16 cellular contexts compared by ENCODE assay signal in the genomic region with DNA sequence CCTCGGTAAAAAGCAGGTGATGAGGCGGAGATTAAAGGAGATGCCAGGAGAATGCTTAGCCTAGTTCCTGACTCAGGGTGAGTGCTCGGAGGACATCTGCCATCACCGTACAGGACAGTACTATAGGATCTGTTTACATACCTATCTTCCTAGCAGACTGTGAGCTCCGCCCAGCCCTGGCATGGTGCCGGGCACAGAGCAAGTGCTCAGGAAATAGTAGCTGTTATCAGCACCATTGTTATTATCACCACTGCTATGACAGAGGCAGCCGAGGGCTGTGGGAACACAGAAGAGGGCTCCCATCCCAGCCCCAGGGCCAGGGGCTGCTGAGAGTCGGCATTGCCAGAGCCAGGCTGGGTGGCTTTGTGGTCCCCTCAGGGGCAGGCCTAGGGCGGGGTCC. TPM values are rescaled to one million over a fixed set of nuclear protein-coding genes. Genes with fewer than 3 reads are reported as not detected.
DNase-seq lines count a peak whose midpoint lies in the region; ATAC-seq lines count a peak whose summit lies in the region.
"Had no signal": no experiment of that assay in that cellular context is flagged by ENCODE, and none has a peak within 500 bp of the region (broad histone marks: within the 10 kb centered on the region; RNA-seq: fewer than 3 reads in every experiment).

No MANE protein-coding gene starts in this region.

- no peak for ATAC-seq in GM19455 (IDR thresholded peaks at IDR 0.05; ENCODE audit: unreplicated experiment)
- ATAC-seq: PC-3 had no signal

- H3K27ac ChIP-seq in temporal lobe (ENCODE audit: low read depth, low read length), result peak overlapping the region; percentile 20
- H3K27ac ChIP-seq: thyroid gland had no signal

- peak; percentile 56 for DNase-seq in NCI-H510A treated with DMSO at 0.1 percent for 48 hours (lab: John Stamatoyannopoulos, UW)
- no peak for DNase-seq in NCI-H510A (lab: John Stamatoyannopoulos, UW)
- DNase-seq in NCI-H748 (lab: John Stamatoyannopoulos, UW; ENCODE audit: unreplicated experiment), result peak; percentile 90
- DNase-seq in dermis microvascular lymphatic vessel endothelial cell (ENCODE audit: low read depth in 2 of 2), result peak; percentile 74 to 84
- DNase-seq in germinal center (ENCODE audit: low spot score), result no peak
- no peak for DNase-seq in MV-4-11 (lab: John Stamatoyannopoulos, UW)
- DNase-seq: activated effector memory CD4-positive, alpha-beta T cell treated with Interleukin-2 at 50 U/mL for 16 hours; aorta; Caco-2; mammary epithelial cell; PC-3; right cardiac atrium; thyroid gland had no signal

RNA-seq across cellular contexts. Expression of gene SEPTIN3, which starts 0.6 kb away (rescaled TPM):
- total RNA-seq in dermis microvascular lymphatic vessel endothelial cell (under 0.01 TPM in 2 replicates), temporal lobe (172 TPM)
- total RNA-seq: LHCN-M2 had no signal

RNA-seq across cellular contexts. Expression of gene CENPM, which starts 21.6 kb away (rescaled TPM):
- total RNA-seq in dermis microvascular lymphatic vessel endothelial cell, result 14.4 and 30.0 TPM in 2 replicates
- 3.0 TPM for total RNA-seq in temporal lobe

RNA-seq across cellular contexts. Expression of gene WBP2NL, which starts 30.0 kb away (rescaled TPM):
- total RNA-seq in dermis microvascular lymphatic vessel endothelial cell, result not detected in 2 replicates
- 3.7 TPM for total RNA-seq in temporal lobe
- total RNA-seq: LHCN-M2 had no signal

RNA-seq across cellular contexts. Expression of gene TNFRSF13C, which starts 42.0 kb away (rescaled TPM):
- under 0.01 TPM in 2 replicates for total RNA-seq in dermis microvascular lymphatic vessel endothelial cell
- 0.49 TPM for total RNA-seq in temporal lobe
- total RNA-seq: thyroid gland had no signal

Comparison
In these comparisons a context has a peak if more than half of its experiments do, and no peak if none do; other contexts are left out.
1. DNase-seq: peak in NCI-H510A treated with DMSO at 0.1 percent for 48 hours (single experiment), NCI-H748 (single experiment) and dermis microvascular lymphatic vessel endothelial cell (2 of 2); none in NCI-H510A (single experiment), germinal center (single experiment) and MV-4-11 (single experiment).
2. RNA of gene SEPTIN3, which starts 0.6 kb away (total RNA-seq): 172 TPM in temporal lobe (single experiment); under 0.01 TPM in dermis microvascular lymphatic vessel endothelial cell; every median in the first group is over 100 times any median in the second.